In genomic region chr1:115564201-115564600, GRCh38 we compare ENCODE assay signal across 17 cellular contexts.
DNase-seq lines count a peak whose midpoint lies in the region; ATAC-seq and TF ChIP-seq lines count a peak whose summit lies in the region.
"Had no signal": no experiment of that assay in that cellular context is flagged by ENCODE, and none has a peak within 500 bp of the region (broad histone marks: within the 10 kb centered on the region; RNA-seq: fewer than 3 reads in every experiment).

No MANE protein-coding gene starts in this region.

- 50% methylated on average over 25 of the region's 25 CpGs for WGBS in hepatocyte (ENCODE audit: low lambda C conversion rate, missing lambda C conversion rate)
- no CpG with 5 or more reads among the region's 25 CpGs for WGBS in trophoblast cell (ENCODE audit: extremely low coverage, insufficient coverage, insufficient read length)

- no peaks in the 10 kb centered on the region for H3K79me1 ChIP-seq in trophoblast cell (ENCODE audit: low read length)

- H2AFZ ChIP-seq in hepatocyte (peak overlapping the region; percentile 33), trophoblast cell (ENCODE audit: insufficient read depth, low read length, poor library complexity) (no peak overlapping the region)

- H3K4me1 ChIP-seq in ES-I3 (ENCODE audit: insufficient read depth, low read length) (no peaks in the 10 kb centered on the region), adipocyte (ENCODE audit: control insufficient read depth, insufficient read depth, low read length) (no peaks in the 10 kb centered on the region), hepatocyte (ENCODE audit: insufficient read depth) (no peaks in the 10 kb centered on the region), trophoblast cell (ENCODE audit: control insufficient read depth in 1 of 2, insufficient read depth in 2 of 2, low read length in 2 of 2) (no peaks in the 10 kb centered on the region)
- H3K4me1 ChIP-seq: right atrium auricular region, upper lobe of left lung had no signal

- H3K4me3 ChIP-seq in adipocyte (ENCODE audit: low read length) (no peak overlapping the region), hepatocyte (no peak overlapping the region), trophoblast cell (ENCODE audit: low read depth, low read length) (no peak overlapping the region)
- H3K4me3 ChIP-seq: right atrium auricular region, upper lobe of left lung had no signal

- no peak overlapping the region for H2BK120ac ChIP-seq in trophoblast cell (ENCODE audit: insufficient read depth, low read length, poor library complexity)

- H2BK12ac ChIP-seq in trophoblast cell (ENCODE audit: low read length) = no peak overlapping the region

- H3K9me3 ChIP-seq in ES-I3 (ENCODE audit: control insufficient read depth, insufficient read depth, low read length) (peaks cover 6% of the 10 kb centered on the region; the same call in 1 of the 2 replicates), adipocyte (ENCODE audit: control insufficient read depth, low read length) (peaks cover 21% of the 10 kb centered on the region), hepatocyte (ENCODE audit: low read depth) (no peaks in the 10 kb centered on the region), trophoblast cell (ENCODE audit: insufficient read depth, low read depth, low read length) (peaks cover 1% of the 10 kb centered on the region)

- H3K27ac ChIP-seq in hepatocyte (no peak overlapping the region), trophoblast cell (ENCODE audit: low read depth, low read length) (no peak overlapping the region)
- H3K27ac ChIP-seq: right atrium auricular region, upper lobe of left lung had no signal

- no peaks in the 10 kb centered on the region for H4K20me1 ChIP-seq in hepatocyte (ENCODE audit: insufficient read depth, poor library complexity, severe bottlenecking)

- ATAC-seq in GM21367 (IDR thresholded peaks at IDR 0.05; ENCODE audit: unreplicated experiment) = no peak
- ATAC-seq: naive thymus-derived CD8-positive, alpha-beta T cell; Right ventricle myocardium inferior had no signal

- no peak overlapping the region for H3K18ac ChIP-seq in trophoblast cell (ENCODE audit: low read length)

- H3K4ac ChIP-seq in trophoblast cell (ENCODE audit: low read depth, low read length) = no peak overlapping the region

- no peaks in the 10 kb centered on the region for H3K9me2 ChIP-seq in hepatocyte (replicated peaks; ENCODE audit: insufficient read depth)

- H3K36me3 ChIP-seq in ES-I3 (ENCODE audit: insufficient read depth, low read length) = no peaks in the 10 kb centered on the region
- no peaks in the 10 kb centered on the region for H3K36me3 ChIP-seq in adipocyte (ENCODE audit: control insufficient read depth, insufficient read depth, low read length, severe bottlenecking)
- H3K36me3 ChIP-seq in hepatocyte (replicated peaks; ENCODE audit: insufficient read depth, low read depth) = no peaks in the 10 kb centered on the region
- H3K36me3 ChIP-seq in trophoblast cell (ENCODE audit: control insufficient read depth in 1 of 2, insufficient read depth in 2 of 2, low read length in 2 of 2) = no peaks in the 10 kb centered on the region
- H3K36me3 ChIP-seq: right atrium auricular region, upper lobe of left lung had no signal

- no peak overlapping the region for H3K14ac ChIP-seq in trophoblast cell (ENCODE audit: low read length)

- TF ChIP-seq CTCF in hepatocyte (IDR thresholded peaks at IDR 0.05; ENCODE audit: poor library complexity) = no peak

- no peak overlapping the region for H2BK5ac ChIP-seq in trophoblast cell (ENCODE audit: low read depth, low read length, poor library complexity)

- H3K9ac ChIP-seq in ES-I3 (ENCODE audit: low read depth, low read length) = peak overlapping the region; percentile 16; the same call in 1 of the 2 replicates
- H3K9ac ChIP-seq in adipocyte (ENCODE audit: low read length) = no peak overlapping the region
- no peak overlapping the region for H3K9ac ChIP-seq in trophoblast cell (ENCODE audit: low read length)

- H4K12ac ChIP-seq in trophoblast cell (ENCODE audit: low read depth, low read length) = no peak overlapping the region

- H3K79me2 ChIP-seq in hepatocyte (no peaks in the 10 kb centered on the region), trophoblast cell (ENCODE audit: control insufficient read depth, insufficient read depth, low read length, poor library complexity) (no peaks in the 10 kb centered on the region)

- no peak overlapping the region for H4K91ac ChIP-seq in trophoblast cell (ENCODE audit: low read depth, low read length)

- no peak overlapping the region for H4K8ac ChIP-seq in trophoblast cell (ENCODE audit: low read depth, low read length)

- H2AK5ac ChIP-seq in trophoblast cell (ENCODE audit: low read length) = no peak overlapping the region

- H3K4me2 ChIP-seq in hepatocyte = peak overlapping the region; percentile 73
- H3K4me2 ChIP-seq in trophoblast cell (ENCODE audit: low read length) = peak overlapping the region; percentile 59

- DNase-seq in adipocyte (ENCODE audit: low read depth) (peak; percentile 41), hepatocyte (ENCODE audit: low spot score) (no peak), trophoblast cell (peak; percentile 8 to 38), NCI-H1417 (lab: John Stamatoyannopoulos, UW) (no peak), glomerular visceral epithelial cell (ENCODE audit: extremely low spot score) (no peak), inferior parietal cortex (ENCODE audit: extremely low spot score) (no peak)
- DNase-seq: activated CD4-positive, alpha-beta T cell treated with anti-CD3 and anti-CD28 coated beads for 48 hours; activated T-cell treated with anti-CD3 and anti-CD28 coated beads, Interleukin-2, amount 50 U/mL, for 1 hour; COR-L47; naive thymus-derived CD8-positive, alpha-beta T cell; NCI-H1048; stimulated activated CD4-positive, alpha-beta T cell treated with anti-CD3 and anti-CD28 coated beads, Interleukin-4, amount 100 ng/mL, for 4 hours had no signal

- H3K27me3 ChIP-seq in adipocyte (replicated peaks; ENCODE audit: control insufficient read depth, insufficient read depth, low read length) (no peaks in the 10 kb centered on the region), hepatocyte (peaks cover 7% of the 10 kb centered on the region), trophoblast cell (ENCODE audit: insufficient read depth, low read length) (no peaks in the 10 kb centered on the region)
- H3K27me3 ChIP-seq: right atrium auricular region, upper lobe of left lung had no signal

- no peak overlapping the region for H3K23ac ChIP-seq in trophoblast cell (ENCODE audit: low read length)

Comparison
In these comparisons a context has a peak if more than half of its experiments do, and no peak if none do; other contexts are left out.
1. DNase-seq: peak in adipocyte (single experiment) and trophoblast cell (2 of 2); none in hepatocyte (single experiment), NCI-H1417 (0 of 3), glomerular visceral epithelial cell (single experiment) and inferior parietal cortex (single experiment).